ENCODE assay signal across 17 cellular contexts in the genomic region with DNA sequence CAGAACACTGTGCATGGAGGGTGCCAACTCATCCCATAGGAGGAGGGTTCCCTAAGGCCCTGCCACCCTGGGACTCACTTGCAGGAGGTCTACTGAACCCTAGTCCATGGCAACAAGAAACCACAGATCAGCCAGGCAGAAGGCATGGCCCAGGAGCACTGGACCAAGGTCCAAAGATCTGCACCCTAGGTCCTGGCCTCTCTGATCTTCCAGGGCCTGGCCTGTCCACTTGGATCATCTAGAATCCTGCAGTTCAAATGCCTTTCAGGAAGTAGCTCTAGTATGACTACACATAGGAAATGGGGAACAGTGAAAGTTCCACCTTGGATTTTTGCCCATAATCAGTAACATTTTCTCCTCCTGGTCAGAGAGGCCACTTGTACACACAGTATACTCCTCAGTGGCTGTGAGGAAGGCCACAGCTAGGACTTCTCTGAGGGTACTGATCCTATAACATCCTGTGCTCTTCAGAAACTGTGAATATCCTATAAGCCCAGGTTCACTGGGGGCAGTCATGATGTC. TPM values are rescaled to one million over a fixed set of nuclear protein-coding genes. Genes with fewer than 3 reads are reported as not detected.
DNase-seq lines count a peak whose midpoint lies in the region; ATAC-seq, FAIRE-seq and TF ChIP-seq lines count a peak whose summit lies in the region.
"Had no signal": no experiment of that assay in that cellular context is flagged by ENCODE, and none has a peak within 500 bp of the region (broad histone marks: within the 10 kb centered on the region; RNA-seq: fewer than 3 reads in every experiment).

No MANE protein-coding gene starts in this region.

- H2BK15ac ChIP-seq in mesendoderm (replicated peaks; ENCODE audit: low read depth) = no peak overlapping the region

- H2AK5ac ChIP-seq in mesendoderm (ENCODE audit: low read length) = no peak overlapping the region

- no peak overlapping the region for H2BK120ac ChIP-seq in mesendoderm (ENCODE audit: low read depth, low read length)

- no peak overlapping the region for H3K56ac ChIP-seq in mesendoderm (ENCODE audit: low read length)

- peaks cover 2% of the 10 kb centered on the region for H4K20me1 ChIP-seq in endothelial cell of umbilical vein (replicated peaks; ENCODE audit: control insufficient read depth, extremely low read depth, insufficient read depth, low read length)

- H3K18ac ChIP-seq in mesendoderm (ENCODE audit: low read length) = no peak overlapping the region

- no peak overlapping the region for H4K8ac ChIP-seq in mesendoderm (ENCODE audit: low read depth, low read length)

- H3K9me3 ChIP-seq in T-helper 17 cell (ENCODE audit: control insufficient read depth, low read length, poor library complexity, severe bottlenecking) (no peaks in the 10 kb centered on the region), endothelial cell of umbilical vein (replicated peaks; ENCODE audit: control insufficient read depth, insufficient read depth, low read length) (no peaks in the 10 kb centered on the region)
- H3K9me3 ChIP-seq: body of pancreas, lower lobe of right lung, Peyer's patch had no signal

- H3K4me3 Mint-ChIP-seq in activated T-cell treated with anti-CD3 and anti-CD28 coated beads, Interleukin-2, amount 50 U/mL, for 24 hours = no peak overlapping the region
- no peak overlapping the region for H3K4me3 Mint-ChIP-seq in activated T-cell treated with anti-CD3 and anti-CD28 coated beads, Interleukin-2, amount 50 U/mL, for 4 hours
- peak overlapping the region; percentile 80 for H3K4me3 Mint-ChIP-seq in T-helper 17 cell
- peak overlapping the region; percentile 35 for H3K4me3 Mint-ChIP-seq in stimulated activated memory B cell treated with anti-CD40 and anti-IgM and Interleukin-4, amounts not matched to agents 10 μg/mL and 1 μg/mL and 100 μg/mL, for 72 hours
- H3K4me3 Mint-ChIP-seq: GM23338 had no signal

- H3K36me3 ChIP-seq in endothelial cell of umbilical vein (ENCODE audit: control insufficient read depth in 2 of 2, extremely low read depth in 1 of 2, insufficient read depth in 2 of 2, low read length in 2 of 2) (peaks cover 12 to 31% of the 10 kb centered on the region in 2 experiments), mesendoderm (ENCODE audit: control insufficient read depth, insufficient read depth, low read length) (peaks cover 4% of the 10 kb centered on the region)
- H3K36me3 ChIP-seq: Peyer's patch had no signal

- H3K79me1 ChIP-seq in mesendoderm (ENCODE audit: low read length) = peaks cover 38% of the 10 kb centered on the region

- peak overlapping the region; percentile 93 for H3K27ac Mint-ChIP-seq in activated T-cell treated with anti-CD3 and anti-CD28 coated beads, Interleukin-2, amount 50 U/mL, for 24 hours
- H3K27ac Mint-ChIP-seq in T-helper 17 cell = peak overlapping the region; percentile 97
- H3K27ac Mint-ChIP-seq in stimulated activated memory B cell treated with anti-CD40 and anti-IgM and Interleukin-4, amounts not matched to agents 10 μg/mL and 1 μg/mL and 100 μg/mL, for 72 hours = peak overlapping the region; percentile 99
- H3K27ac Mint-ChIP-seq: GM23338 had no signal

- H3K9me1 ChIP-seq in endothelial cell of umbilical vein (replicated peaks; ENCODE audit: control insufficient read depth, extremely low read depth, insufficient read depth, low read length) = no peaks in the 10 kb centered on the region

- no peak for TF ChIP-seq CTCF in endothelial cell of umbilical vein (IDR thresholded peaks at IDR 0.05; ENCODE audit: extremely low read depth in 1 of 2, insufficient read depth in 1 of 2, low read depth in 1 of 2, low read length in 2 of 2)

- intact Hi-C loops in endothelial cell of umbilical vein (cut with micrococcal nuclease) = no loop called here

- H3K4me1 ChIP-seq in endothelial cell of umbilical vein (ENCODE audit: control insufficient read depth, extremely low read depth, insufficient read depth, low read length) (peaks cover 19% of the 10 kb centered on the region), mesendoderm (ENCODE audit: control insufficient read depth, low read depth, low read length) (no peaks in the 10 kb centered on the region)

- no peaks in the 10 kb centered on the region for H3K9me3 Mint-ChIP-seq in activated T-cell treated with anti-CD3 and anti-CD28 coated beads, Interleukin-2, amount 50 U/mL, for 24 hours
- no peaks in the 10 kb centered on the region for H3K9me3 Mint-ChIP-seq in activated T-cell treated with anti-CD3 and anti-CD28 coated beads, Interleukin-2, amount 50 U/mL, for 4 hours
- no peaks in the 10 kb centered on the region for H3K9me3 Mint-ChIP-seq in stimulated activated memory B cell treated with anti-CD40 and anti-IgM and Interleukin-4, amounts not matched to agents 10 μg/mL and 1 μg/mL and 100 μg/mL, for 72 hours
- H3K9me3 Mint-ChIP-seq: GM23338 had no signal

- H3K4me3 ChIP-seq in endothelial cell of umbilical vein (replicated peaks in 1 of 3; ENCODE audit: insufficient read depth in 1 of 3, low read depth in 1 of 3, low read length in 3 of 3) = no peak overlapping the region
- H3K4me3 ChIP-seq in mesendoderm (ENCODE audit: low read length) = no peak overlapping the region
- H3K4me3 ChIP-seq: body of pancreas, GM23338, lower lobe of right lung, Peyer's patch had no signal

- no peak overlapping the region for H4K5ac ChIP-seq in mesendoderm (ENCODE audit: low read length)

- no peak overlapping the region for H3K4ac ChIP-seq in mesendoderm (ENCODE audit: low read depth, low read length)

- no peak overlapping the region for H2AFZ ChIP-seq in endothelial cell of umbilical vein (ENCODE audit: low read depth, low read length)
- H2AFZ ChIP-seq: GM23338 had no signal

- no peak overlapping the region for H3K4me2 ChIP-seq in endothelial cell of umbilical vein (ENCODE audit: insufficient read depth, low read length)
- no peak overlapping the region for H3K4me2 ChIP-seq in mesendoderm (ENCODE audit: low read length)
- H3K4me2 ChIP-seq: GM23338 had no signal

- H3K27ac ChIP-seq in endothelial cell of umbilical vein (ENCODE audit: insufficient read depth, low read depth, low read length) (no peak overlapping the region), mesendoderm (ENCODE audit: low read depth, low read length) (no peak overlapping the region)
- H3K27ac ChIP-seq: body of pancreas, lower lobe of right lung had no signal

- no peak overlapping the region for H3K23ac ChIP-seq in mesendoderm (ENCODE audit: low read length)

- TF ChIP-seq POLR2A in endothelial cell of umbilical vein (IDR thresholded peaks at IDR 0.05; ENCODE audit: low read depth, low read length) = no peak

- dilution Hi-C loops in endothelial cell of umbilical vein (cut with MboI; ENCODE audit: extremely low pct_ligation_motif_present, low sequenced_read_pairs) = no loop called here

- H3K79me2 ChIP-seq in endothelial cell of umbilical vein (ENCODE audit: control insufficient read depth, insufficient read depth, low read length) = peaks cover 47% of the 10 kb centered on the region
- H3K79me2 ChIP-seq in mesendoderm (ENCODE audit: control insufficient read depth, insufficient read depth, low read length) = peaks cover 21% of the 10 kb centered on the region

- H3K4me1 Mint-ChIP-seq in activated T-cell treated with anti-CD3 and anti-CD28 coated beads, Interleukin-2, amount 50 U/mL, for 24 hours (ENCODE audit: low read depth) = peaks cover 99% of the 10 kb centered on the region
- peaks cover 98% of the 10 kb centered on the region for H3K4me1 Mint-ChIP-seq in activated T-cell treated with anti-CD3 and anti-CD28 coated beads, Interleukin-2, amount 50 U/mL, for 4 hours (ENCODE audit: low read depth)
- peaks cover 82% of the 10 kb centered on the region for H3K4me1 Mint-ChIP-seq in T-helper 17 cell
- H3K4me1 Mint-ChIP-seq in stimulated activated memory B cell treated with anti-CD40 and anti-IgM and Interleukin-4, amounts not matched to agents 10 μg/mL and 1 μg/mL and 100 μg/mL, for 72 hours = peaks cover 100% of the 10 kb centered on the region

- peaks cover 79% of the 10 kb centered on the region for H3K36me3 Mint-ChIP-seq in activated T-cell treated with anti-CD3 and anti-CD28 coated beads, Interleukin-2, amount 50 U/mL, for 24 hours (ENCODE audit: low read depth)
- H3K36me3 Mint-ChIP-seq in activated T-cell treated with anti-CD3 and anti-CD28 coated beads, Interleukin-2, amount 50 U/mL, for 4 hours (ENCODE audit: insufficient read depth) = peaks cover 27% of the 10 kb centered on the region
- peaks cover 16% of the 10 kb centered on the region for H3K36me3 Mint-ChIP-seq in T-helper 17 cell (ENCODE audit: low read depth)
- peaks cover 56% of the 10 kb centered on the region for H3K36me3 Mint-ChIP-seq in stimulated activated memory B cell treated with anti-CD40 and anti-IgM and Interleukin-4, amounts not matched to agents 10 μg/mL and 1 μg/mL and 100 μg/mL, for 72 hours

- FAIRE-seq in endothelial cell of umbilical vein (lab: Jason Lieb, UNC) = peak; percentile 75

- no TSS peak for BruUV-seq in endothelial cell of umbilical vein (replicated peaks; lab: Mats Ljungman, UMichigan)

- POLR2A ChIA-PET in endothelial cell of umbilical vein (lab: Charles Lee) = no interaction called here

- H3K27me3 ChIP-seq in endothelial cell of umbilical vein (ENCODE audit: control insufficient read depth in 2 of 2, insufficient read depth in 2 of 2, low read length in 2 of 2) = no peaks in the 10 kb centered on the region
- no peaks in the 10 kb centered on the region for H3K27me3 ChIP-seq in mesendoderm (ENCODE audit: insufficient read depth, low read length, poor library complexity)
- H3K27me3 ChIP-seq: body of pancreas, Peyer's patch had no signal

- peak; percentile 23 for DNase-seq in activated T-cell treated with anti-CD3 and anti-CD28 coated beads, Interleukin-2, amount 50 U/mL, for 24 hours
- DNase-seq in activated T-cell treated with anti-CD3 and anti-CD28 coated beads, Interleukin-2, amount 50 U/mL, for 4 hours = no peak
- DNase-seq in T-helper 17 cell (no peak), endothelial cell of umbilical vein (ENCODE audit: low read depth, low spot score) (peak; percentile 31), mesendoderm (no peak), foreskin melanocyte (no peak)
- DNase-seq: activated CD4-positive, CD25-positive, alpha-beta regulatory T cell treated with anti-CD3 and anti-CD28 coated beads, Interleukin-2, amount 50 U/mL, for 72 hours; body of pancreas; lower lobe of right lung; NCI-H774; Peyer's patch; right cardiac atrium; stimulated activated CD4-positive, alpha-beta T cell treated with anti-CD3 and anti-CD28 coated beads, Interleukin-1b, Interleukin-23, amount 100 ng/mL, for 48 hours; SW 1271 had no signal

- ATAC-seq in activated T-cell treated with anti-CD3 and anti-CD28 coated beads, Interleukin-2, amount 50 U/mL, for 4 hours = no peak
- no peak for ATAC-seq in T-helper 17 cell
- no peak for ATAC-seq in stimulated activated memory B cell treated with anti-CD40 and anti-IgM and Interleukin-4, amounts not matched to agents 10 μg/mL and 1 μg/mL and 100 μg/mL, for 72 hours
- no peak for ATAC-seq in GM21367 (IDR thresholded peaks at IDR 0.05; ENCODE audit: unreplicated experiment)
- ATAC-seq: body of pancreas, GM23338, right cardiac atrium had no signal

- CTCF ChIA-PET in endothelial cell of umbilical vein (lab: Charles Lee) = interaction anchor here (0.9 to 2.8 kb wide), 8 partner anchors 12 to 144 kb away, joined by 3 to 18 read pairs (median 6); partner anchors contain the start of gene ANXA6

- no peaks in the 10 kb centered on the region for H3K27me3 Mint-ChIP-seq in activated T-cell treated with anti-CD3 and anti-CD28 coated beads, Interleukin-2, amount 50 U/mL, for 24 hours
- H3K27me3 Mint-ChIP-seq in activated T-cell treated with anti-CD3 and anti-CD28 coated beads, Interleukin-2, amount 50 U/mL, for 4 hours (ENCODE audit: low read depth) = no peaks in the 10 kb centered on the region
- H3K27me3 Mint-ChIP-seq in T-helper 17 cell = no peaks in the 10 kb centered on the region
- no peaks in the 10 kb centered on the region for H3K27me3 Mint-ChIP-seq in stimulated activated memory B cell treated with anti-CD40 and anti-IgM and Interleukin-4, amounts not matched to agents 10 μg/mL and 1 μg/mL and 100 μg/mL, for 72 hours

- H2BK5ac ChIP-seq in mesendoderm (ENCODE audit: low read length) = no peak overlapping the region

- no peak overlapping the region for H3K9ac ChIP-seq in endothelial cell of umbilical vein (replicated peaks; ENCODE audit: extremely low read depth, insufficient read depth, low read length)
- no peak overlapping the region for H3K9ac ChIP-seq in mesendoderm (ENCODE audit: low read length)

RNA-seq across cellular contexts. Expression of gene ANXA6, which starts 11.5 kb away (rescaled TPM):
- 100 to 1,000 TPM; 102 to 156 (median 128) TPM for total RNA-seq in activated T-cell treated with anti-CD3 and anti-CD28 coated beads, Interleukin-2, amount 50 U/mL, for 4 hours
- total RNA-seq in T-helper 17 cell (100 to 1,000 TPM; 258 to 307 TPM), endothelial cell of umbilical vein (240 and 266 TPM in 2 replicates)
- polyA plus RNA-seq in endothelial cell of umbilical vein = 173 and 195 TPM in 2 replicates
- polyA plus RNA-seq in endothelial cell of umbilical vein (2011; cell fraction: cytosol; rRNA removed) = 188 and 193 TPM in 2 replicates
- polyA plus RNA-seq in endothelial cell of umbilical vein (2011; cell fraction: nucleus; rRNA removed) = 166 and 173 TPM in 2 replicates
- 191 and 212 TPM in 2 replicates for polyA plus RNA-seq in endothelial cell of umbilical vein (2012)
- 285 and 304 TPM in 2 replicates for polyA minus RNA-seq in endothelial cell of umbilical vein
- polyA minus RNA-seq in endothelial cell of umbilical vein (2011; cell fraction: cytosol; rRNA and poly(A)+ RNA removed) = 37.5 TPM
- polyA minus RNA-seq in endothelial cell of umbilical vein (2011; cell fraction: nucleus; rRNA and poly(A)+ RNA removed) = 130 and 133 TPM in 2 replicates
- 64.5 TPM for polyA plus RNA-seq in mesendoderm (2013, experiment 1 of 2)
- 62.7 TPM for polyA plus RNA-seq in mesendoderm (2013, experiment 2 of 2)

Comparison
In these comparisons a context has a peak if more than half of its experiments do, and no peak if none do; other contexts are left out.
1. DNase-seq: peak in activated T-cell treated with anti-CD3 and anti-CD28 coated beads, Interleukin-2, amount 50 U/mL, for 24 hours (single experiment) and endothelial cell of umbilical vein (single experiment); none in activated T-cell treated with anti-CD3 and anti-CD28 coated beads, Interleukin-2, amount 50 U/mL, for 4 hours (single experiment), T-helper 17 cell (0 of 3), mesendoderm (single experiment) and foreskin melanocyte (single experiment).
2. H3K4me3 Mint-ChIP-seq: peak in T-helper 17 cell (single experiment) and stimulated activated memory B cell treated with anti-CD40 and anti-IgM and Interleukin-4, amounts not matched to agents 10 μg/mL and 1 μg/mL and 100 μg/mL, for 72 hours (single experiment); none in activated T-cell treated with anti-CD3 and anti-CD28 coated beads, Interleukin-2, amount 50 U/mL, for 24 hours (single experiment) and activated T-cell treated with anti-CD3 and anti-CD28 coated beads, Interleukin-2, amount 50 U/mL, for 4 hours (single experiment).
3. Peak in every context shown above with its lines, with median percentiles within 50 percentile points of each other: H3K27ac Mint-ChIP-seq.